1 cellular context compared by ENCODE assay signal in the genomic region with DNA sequence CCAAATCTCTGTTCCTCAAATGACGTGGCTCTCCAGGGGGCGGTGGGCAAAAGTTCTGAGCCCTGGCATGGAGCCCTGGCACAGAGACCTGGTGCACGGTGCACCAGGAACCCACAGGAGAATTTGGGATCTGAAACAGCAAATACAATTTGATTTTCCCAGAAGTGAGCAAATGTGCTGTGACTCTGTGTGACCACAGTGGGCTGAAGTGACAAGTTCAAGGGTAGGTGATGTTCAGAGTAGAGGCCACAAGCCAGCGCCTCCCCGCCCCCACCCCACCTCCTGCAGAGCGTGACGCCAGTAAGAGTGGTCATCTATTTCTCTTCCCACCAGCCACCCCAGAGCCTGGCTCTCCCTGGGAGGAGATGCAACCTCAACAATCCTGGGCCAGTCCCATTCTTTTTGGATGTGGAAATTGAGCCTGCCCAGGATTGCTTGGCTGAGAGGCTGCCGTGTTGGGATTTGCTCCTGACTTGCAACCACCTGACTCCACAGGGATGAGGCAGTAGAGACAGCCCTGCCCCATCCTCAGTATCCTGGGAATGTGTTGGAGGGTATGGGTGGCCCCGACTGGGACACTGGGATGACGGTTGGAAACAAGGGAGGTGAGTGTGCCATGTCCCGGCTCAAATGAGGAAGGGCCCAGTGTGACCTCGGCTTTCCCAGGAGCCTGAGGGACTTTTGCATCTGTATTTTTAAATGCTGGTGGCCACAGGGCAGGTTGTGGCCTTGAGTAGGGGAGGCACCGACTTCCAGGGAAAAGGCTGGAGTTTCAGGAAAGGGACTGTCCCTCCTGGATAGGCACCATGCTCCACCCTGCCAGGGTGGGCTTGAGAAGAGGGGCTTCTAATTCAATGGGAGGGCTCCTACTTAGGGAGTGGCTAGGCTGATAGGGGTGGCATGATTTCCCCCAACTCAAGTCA.
TF ChIP-seq lines count a peak whose summit lies in the region.

No MANE protein-coding gene starts in this region.

TF ChIP-seq in HepG2, 621 proteins besides CTCF, POLR2A, EP300 and RAD21 (continues in another document):
- TF ChIP-seq RARA (CRISPR knock-in tag; IDR thresholded peaks at IDR 0.05): peak; percentile 90
- TF ChIP-seq, protein P1, sequence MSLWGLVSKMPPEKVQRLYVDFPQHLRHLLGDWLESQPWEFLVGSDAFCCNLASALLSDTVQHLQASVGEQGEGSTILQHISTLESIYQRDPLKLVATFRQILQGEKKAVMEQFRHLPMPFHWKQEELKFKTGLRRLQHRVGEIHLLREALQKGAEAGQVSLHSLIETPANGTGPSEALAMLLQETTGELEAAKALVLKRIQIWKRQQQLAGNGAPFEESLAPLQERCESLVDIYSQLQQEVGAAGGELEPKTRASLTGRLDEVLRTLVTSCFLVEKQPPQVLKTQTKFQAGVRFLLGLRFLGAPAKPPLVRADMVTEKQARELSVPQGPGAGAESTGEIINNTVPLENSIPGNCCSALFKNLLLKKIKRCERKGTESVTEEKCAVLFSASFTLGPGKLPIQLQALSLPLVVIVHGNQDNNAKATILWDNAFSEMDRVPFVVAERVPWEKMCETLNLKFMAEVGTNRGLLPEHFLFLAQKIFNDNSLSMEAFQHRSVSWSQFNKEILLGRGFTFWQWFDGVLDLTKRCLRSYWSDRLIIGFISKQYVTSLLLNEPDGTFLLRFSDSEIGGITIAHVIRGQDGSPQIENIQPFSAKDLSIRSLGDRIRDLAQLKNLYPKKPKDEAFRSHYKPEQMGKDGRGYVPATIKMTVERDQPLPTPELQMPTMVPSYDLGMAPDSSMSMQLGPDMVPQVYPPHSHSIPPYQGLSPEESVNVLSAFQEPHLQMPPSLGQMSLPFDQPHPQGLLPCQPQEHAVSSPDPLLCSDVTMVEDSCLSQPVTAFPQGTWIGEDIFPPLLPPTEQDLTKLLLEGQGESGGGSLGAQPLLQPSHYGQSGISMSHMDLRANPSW (CRISPR knock-in tag; IDR thresholded peaks at IDR 0.05; ENCODE audit: borderline replicate concordance): no peak
- TF ChIP-seq, protein P2, sequence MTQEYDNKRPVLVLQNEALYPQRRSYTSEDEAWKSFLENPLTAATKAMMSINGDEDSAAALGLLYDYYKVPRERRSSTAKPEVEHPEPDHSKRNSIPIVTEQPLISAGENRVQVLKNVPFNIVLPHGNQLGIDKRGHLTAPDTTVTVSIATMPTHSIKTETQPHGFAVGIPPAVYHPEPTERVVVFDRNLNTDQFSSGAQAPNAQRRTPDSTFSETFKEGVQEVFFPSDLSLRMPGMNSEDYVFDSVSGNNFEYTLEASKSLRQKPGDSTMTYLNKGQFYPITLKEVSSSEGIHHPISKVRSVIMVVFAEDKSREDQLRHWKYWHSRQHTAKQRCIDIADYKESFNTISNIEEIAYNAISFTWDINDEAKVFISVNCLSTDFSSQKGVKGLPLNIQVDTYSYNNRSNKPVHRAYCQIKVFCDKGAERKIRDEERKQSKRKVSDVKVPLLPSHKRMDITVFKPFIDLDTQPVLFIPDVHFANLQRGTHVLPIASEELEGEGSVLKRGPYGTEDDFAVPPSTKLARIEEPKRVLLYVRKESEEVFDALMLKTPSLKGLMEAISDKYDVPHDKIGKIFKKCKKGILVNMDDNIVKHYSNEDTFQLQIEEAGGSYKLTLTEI (CRISPR knock-in tag; conservative IDR thresholded peaks at IDR 0.05): no peak
- TF ChIP-seq GZF1 (CRISPR knock-in tag; IDR thresholded peaks at IDR 0.05): no peak
- peak; percentile 65; the same call in 1 of the 2 replicates for TF ChIP-seq RXRA (CRISPR knock-in tag; IDR thresholded peaks at IDR 0.05)
- TF ChIP-seq, protein P3, sequence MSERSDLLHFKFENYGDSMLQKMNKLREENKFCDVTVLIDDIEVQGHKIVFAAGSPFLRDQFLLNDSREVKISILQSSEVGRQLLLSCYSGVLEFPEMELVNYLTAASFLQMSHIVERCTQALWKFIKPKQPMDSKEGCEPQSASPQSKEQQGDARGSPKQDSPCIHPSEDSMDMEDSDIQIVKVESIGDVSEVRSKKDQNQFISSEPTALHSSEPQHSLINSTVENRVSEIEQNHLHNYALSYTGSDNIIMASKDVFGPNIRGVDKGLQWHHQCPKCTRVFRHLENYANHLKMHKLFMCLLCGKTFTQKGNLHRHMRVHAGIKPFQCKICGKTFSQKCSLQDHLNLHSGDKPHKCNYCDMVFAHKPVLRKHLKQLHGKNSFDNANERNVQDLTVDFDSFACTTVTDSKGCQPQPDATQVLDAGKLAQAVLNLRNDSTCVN (CRISPR knock-in tag; IDR thresholded peaks at IDR 0.05; ENCODE audit: borderline replicate concordance): no peak
- no peak for TF ChIP-seq KMT2B (CRISPR knock-in tag; IDR thresholded peaks at IDR 0.05)
- no peak for TF ChIP-seq ZNF496 (CRISPR knock-in tag; IDR thresholded peaks at IDR 0.05; ENCODE audit: insufficient replicate concordance)
- TF ChIP-seq SAP130 (CRISPR knock-in tag; IDR thresholded peaks at IDR 0.05; ENCODE audit: low read depth): no peak
- peak; percentile 84 for TF ChIP-seq SKI (IDR thresholded peaks at IDR 0.05; ENCODE audit: partially characterized antibody)
- TF ChIP-seq TBX2 (CRISPR knock-in tag; IDR thresholded peaks at IDR 0.05; ENCODE audit: borderline replicate concordance): peak; percentile 29; the same call in 1 of the 2 replicates
- TF ChIP-seq, protein P4, sequence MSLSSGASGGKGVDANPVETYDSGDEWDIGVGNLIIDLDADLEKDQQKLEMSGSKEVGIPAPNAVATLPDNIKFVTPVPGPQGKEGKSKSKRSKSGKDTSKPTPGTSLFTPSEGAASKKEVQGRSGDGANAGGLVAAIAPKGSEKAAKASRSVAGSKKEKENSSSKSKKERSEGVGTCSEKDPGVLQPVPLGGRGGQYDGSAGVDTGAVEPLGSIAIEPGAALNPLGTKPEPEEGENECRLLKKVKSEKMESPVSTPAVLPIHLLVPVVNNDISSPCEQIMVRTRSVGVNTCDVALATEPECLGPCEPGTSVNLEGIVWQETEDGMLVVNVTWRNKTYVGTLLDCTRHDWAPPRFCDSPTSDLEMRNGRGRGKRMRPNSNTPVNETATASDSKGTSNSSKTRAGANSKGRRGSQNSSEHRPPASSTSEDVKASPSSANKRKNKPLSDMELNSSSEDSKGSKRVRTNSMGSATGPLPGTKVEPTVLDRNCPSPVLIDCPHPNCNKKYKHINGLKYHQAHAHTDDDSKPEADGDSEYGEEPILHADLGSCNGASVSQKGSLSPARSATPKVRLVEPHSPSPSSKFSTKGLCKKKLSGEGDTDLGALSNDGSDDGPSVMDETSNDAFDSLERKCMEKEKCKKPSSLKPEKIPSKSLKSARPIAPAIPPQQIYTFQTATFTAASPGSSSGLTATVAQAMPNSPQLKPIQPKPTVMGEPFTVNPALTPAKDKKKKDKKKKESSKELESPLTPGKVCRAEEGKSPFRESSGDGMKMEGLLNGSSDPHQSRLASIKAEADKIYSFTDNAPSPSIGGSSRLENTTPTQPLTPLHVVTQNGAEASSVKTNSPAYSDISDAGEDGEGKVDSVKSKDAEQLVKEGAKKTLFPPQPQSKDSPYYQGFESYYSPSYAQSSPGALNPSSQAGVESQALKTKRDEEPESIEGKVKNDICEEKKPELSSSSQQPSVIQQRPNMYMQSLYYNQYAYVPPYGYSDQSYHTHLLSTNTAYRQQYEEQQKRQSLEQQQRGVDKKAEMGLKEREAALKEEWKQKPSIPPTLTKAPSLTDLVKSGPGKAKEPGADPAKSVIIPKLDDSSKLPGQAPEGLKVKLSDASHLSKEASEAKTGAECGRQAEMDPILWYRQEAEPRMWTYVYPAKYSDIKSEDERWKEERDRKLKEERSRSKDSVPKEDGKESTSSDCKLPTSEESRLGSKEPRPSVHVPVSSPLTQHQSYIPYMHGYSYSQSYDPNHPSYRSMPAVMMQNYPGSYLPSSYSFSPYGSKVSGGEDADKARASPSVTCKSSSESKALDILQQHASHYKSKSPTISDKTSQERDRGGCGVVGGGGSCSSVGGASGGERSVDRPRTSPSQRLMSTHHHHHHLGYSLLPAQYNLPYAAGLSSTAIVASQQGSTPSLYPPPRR (CRISPR knock-in tag; IDR thresholded peaks at IDR 0.05; ENCODE audit: borderline replicate concordance): no peak
- TF ChIP-seq TBL1XR1 (IDR thresholded peaks at IDR 0.05; ENCODE audit: borderline replicate concordance, low read length, partially characterized antibody): peak; percentile 74
- TF ChIP-seq U2AF1 (optimal IDR thresholded peaks at IDR 0.05; ENCODE audit: low read depth, low read length): no peak
- no peak for TF ChIP-seq TCF12 (IDR thresholded peaks at IDR 0.05)
- TF ChIP-seq TCF12 (CRISPR knock-in tag; IDR thresholded peaks at IDR 0.05): no peak
- TF ChIP-seq FOSL1 (CRISPR knock-in tag; IDR thresholded peaks at IDR 0.05; ENCODE audit: borderline replicate concordance): no peak
- no peak for TF ChIP-seq DPF2 (CRISPR knock-in tag; IDR thresholded peaks at IDR 0.05; ENCODE audit: borderline replicate concordance, low read depth)
- no peak for TF ChIP-seq XBP1 (CRISPR knock-in tag; IDR thresholded peaks at IDR 0.05)
- no peak for TF ChIP-seq REPIN1 (CRISPR knock-in tag; IDR thresholded peaks at IDR 0.05; ENCODE audit: borderline replicate concordance, low read depth)
- no peak for TF ChIP-seq RXRB (CRISPR knock-in tag; IDR thresholded peaks at IDR 0.05; ENCODE audit: borderline replicate concordance)
- 0 out of 2 replicates have a peak, but pooled peaks have one; percentile 41 for TF ChIP-seq ZNF333 (CRISPR knock-in tag; IDR thresholded peaks at IDR 0.05; ENCODE audit: borderline replicate concordance)
- 0 out of 2 replicates have a peak, but pooled peaks have one; percentile 47 for TF ChIP-seq ZNF224 (CRISPR knock-in tag; IDR thresholded peaks at IDR 0.05)
- TF ChIP-seq, protein P5, sequence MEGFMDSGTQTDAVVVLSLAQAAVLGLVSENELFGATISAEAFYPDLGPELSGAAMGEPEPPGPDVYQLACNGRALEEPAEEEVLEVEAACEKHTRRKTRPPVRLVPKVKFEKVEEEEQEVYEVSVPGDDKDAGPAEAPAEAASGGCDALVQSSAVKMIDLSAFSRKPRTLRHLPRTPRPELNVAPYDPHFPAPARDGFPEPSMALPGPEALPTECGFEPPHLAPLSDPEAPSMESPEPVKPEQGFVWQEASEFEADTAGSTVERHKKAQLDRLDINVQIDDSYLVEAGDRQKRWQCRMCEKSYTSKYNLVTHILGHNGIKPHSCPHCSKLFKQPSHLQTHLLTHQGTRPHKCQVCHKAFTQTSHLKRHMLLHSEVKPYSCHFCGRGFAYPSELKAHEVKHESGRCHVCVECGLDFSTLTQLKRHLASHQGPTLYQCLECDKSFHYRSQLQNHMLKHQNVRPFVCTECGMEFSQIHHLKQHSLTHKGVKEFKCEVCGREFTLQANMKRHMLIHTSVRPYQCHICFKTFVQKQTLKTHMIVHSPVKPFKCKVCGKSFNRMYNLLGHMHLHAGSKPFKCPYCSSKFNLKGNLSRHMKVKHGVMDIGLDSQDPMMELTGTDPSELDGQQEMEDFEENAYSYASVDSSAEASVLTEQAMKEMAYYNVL (CRISPR knock-in tag; IDR thresholded peaks at IDR 0.05; ENCODE audit: borderline replicate concordance): 0 out of 2 replicates have a peak, but pooled peaks have one; percentile 49
- no peak for TF ChIP-seq SRSF4 (IDR thresholded peaks at IDR 0.05; ENCODE audit: low read depth, low read length, poor library complexity, severe bottlenecking)
- TF ChIP-seq, protein P6, sequence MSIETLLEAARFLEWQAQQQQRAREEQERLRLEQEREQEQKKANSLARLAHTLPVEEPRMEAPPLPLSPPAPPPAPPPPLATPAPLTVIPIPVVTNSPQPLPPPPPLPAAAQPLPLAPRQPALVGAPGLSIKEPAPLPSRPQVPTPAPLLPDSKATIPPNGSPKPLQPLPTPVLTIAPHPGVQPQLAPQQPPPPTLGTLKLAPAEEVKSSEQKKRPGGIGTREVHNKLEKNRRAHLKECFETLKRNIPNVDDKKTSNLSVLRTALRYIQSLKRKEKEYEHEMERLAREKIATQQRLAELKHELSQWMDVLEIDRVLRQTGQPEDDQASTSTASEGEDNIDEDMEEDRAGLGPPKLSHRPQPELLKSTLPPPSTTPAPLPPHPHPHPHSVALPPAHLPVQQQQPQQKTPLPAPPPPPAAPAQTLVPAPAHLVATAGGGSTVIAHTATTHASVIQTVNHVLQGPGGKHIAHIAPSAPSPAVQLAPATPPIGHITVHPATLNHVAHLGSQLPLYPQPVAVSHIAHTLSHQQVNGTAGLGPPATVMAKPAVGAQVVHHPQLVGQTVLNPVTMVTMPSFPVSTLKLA (IDR thresholded peaks at IDR 0.05): no peak
- TF ChIP-seq BCL6 (CRISPR knock-in tag; IDR thresholded peaks at IDR 0.05): peak; percentile 58
- TF ChIP-seq NCOA5 (CRISPR knock-in tag; IDR thresholded peaks at IDR 0.05): no peak
- TF ChIP-seq ZNF776 (CRISPR knock-in tag; IDR thresholded peaks at IDR 0.05): peak; percentile 54; the same call in 1 of the 2 replicates
- TF ChIP-seq LCORL (IDR thresholded peaks at IDR 0.05): no peak
- peak; percentile 52; the same call in 1 of the 2 replicates for TF ChIP-seq LCORL (CRISPR knock-in tag; IDR thresholded peaks at IDR 0.05)
- no peak for TF ChIP-seq YEATS2 (CRISPR knock-in tag; IDR thresholded peaks at IDR 0.05; ENCODE audit: borderline replicate concordance)
- no peak for TF ChIP-seq ATF7 (IDR thresholded peaks at IDR 0.05)
- TF ChIP-seq ATF7 (CRISPR knock-in tag; IDR thresholded peaks at IDR 0.05): no peak
- no peak for TF ChIP-seq ARID2 (CRISPR knock-in tag; IDR thresholded peaks at IDR 0.05; ENCODE audit: borderline replicate concordance)
- TF ChIP-seq, protein P7, sequence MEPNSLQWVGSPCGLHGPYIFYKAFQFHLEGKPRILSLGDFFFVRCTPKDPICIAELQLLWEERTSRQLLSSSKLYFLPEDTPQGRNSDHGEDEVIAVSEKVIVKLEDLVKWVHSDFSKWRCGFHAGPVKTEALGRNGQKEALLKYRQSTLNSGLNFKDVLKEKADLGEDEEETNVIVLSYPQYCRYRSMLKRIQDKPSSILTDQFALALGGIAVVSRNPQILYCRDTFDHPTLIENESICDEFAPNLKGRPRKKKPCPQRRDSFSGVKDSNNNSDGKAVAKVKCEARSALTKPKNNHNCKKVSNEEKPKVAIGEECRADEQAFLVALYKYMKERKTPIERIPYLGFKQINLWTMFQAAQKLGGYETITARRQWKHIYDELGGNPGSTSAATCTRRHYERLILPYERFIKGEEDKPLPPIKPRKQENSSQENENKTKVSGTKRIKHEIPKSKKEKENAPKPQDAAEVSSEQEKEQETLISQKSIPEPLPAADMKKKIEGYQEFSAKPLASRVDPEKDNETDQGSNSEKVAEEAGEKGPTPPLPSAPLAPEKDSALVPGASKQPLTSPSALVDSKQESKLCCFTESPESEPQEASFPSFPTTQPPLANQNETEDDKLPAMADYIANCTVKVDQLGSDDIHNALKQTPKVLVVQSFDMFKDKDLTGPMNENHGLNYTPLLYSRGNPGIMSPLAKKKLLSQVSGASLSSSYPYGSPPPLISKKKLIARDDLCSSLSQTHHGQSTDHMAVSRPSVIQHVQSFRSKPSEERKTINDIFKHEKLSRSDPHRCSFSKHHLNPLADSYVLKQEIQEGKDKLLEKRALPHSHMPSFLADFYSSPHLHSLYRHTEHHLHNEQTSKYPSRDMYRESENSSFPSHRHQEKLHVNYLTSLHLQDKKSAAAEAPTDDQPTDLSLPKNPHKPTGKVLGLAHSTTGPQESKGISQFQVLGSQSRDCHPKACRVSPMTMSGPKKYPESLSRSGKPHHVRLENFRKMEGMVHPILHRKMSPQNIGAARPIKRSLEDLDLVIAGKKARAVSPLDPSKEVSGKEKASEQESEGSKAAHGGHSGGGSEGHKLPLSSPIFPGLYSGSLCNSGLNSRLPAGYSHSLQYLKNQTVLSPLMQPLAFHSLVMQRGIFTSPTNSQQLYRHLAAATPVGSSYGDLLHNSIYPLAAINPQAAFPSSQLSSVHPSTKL (CRISPR knock-in tag; IDR thresholded peaks at IDR 0.05): peak; percentile 33; the same call in 1 of the 2 replicates
- TF ChIP-seq EEA1 (CRISPR knock-in tag; IDR thresholded peaks at IDR 0.05; ENCODE audit: borderline replicate concordance): no peak
- TF ChIP-seq PPARG (CRISPR knock-in tag; conservative IDR thresholded peaks at IDR 0.05): no peak
- TF ChIP-seq MAZ (IDR thresholded peaks at IDR 0.05; ENCODE audit: borderline replicate concordance, low read depth, low read length): no peak
- TF ChIP-seq MAZ (CRISPR knock-in tag; IDR thresholded peaks at IDR 0.05; ENCODE audit: low read depth): no peak
- no peak for TF ChIP-seq NR2F6 (IDR thresholded peaks at IDR 0.05)
- TF ChIP-seq NR2F6 (CRISPR knock-in tag; IDR thresholded peaks at IDR 0.05): peak; percentile 36; the same call in 1 of the 2 replicates
